Comparison of ENCODE assay signal across 8 cellular contexts in the genomic region with DNA sequence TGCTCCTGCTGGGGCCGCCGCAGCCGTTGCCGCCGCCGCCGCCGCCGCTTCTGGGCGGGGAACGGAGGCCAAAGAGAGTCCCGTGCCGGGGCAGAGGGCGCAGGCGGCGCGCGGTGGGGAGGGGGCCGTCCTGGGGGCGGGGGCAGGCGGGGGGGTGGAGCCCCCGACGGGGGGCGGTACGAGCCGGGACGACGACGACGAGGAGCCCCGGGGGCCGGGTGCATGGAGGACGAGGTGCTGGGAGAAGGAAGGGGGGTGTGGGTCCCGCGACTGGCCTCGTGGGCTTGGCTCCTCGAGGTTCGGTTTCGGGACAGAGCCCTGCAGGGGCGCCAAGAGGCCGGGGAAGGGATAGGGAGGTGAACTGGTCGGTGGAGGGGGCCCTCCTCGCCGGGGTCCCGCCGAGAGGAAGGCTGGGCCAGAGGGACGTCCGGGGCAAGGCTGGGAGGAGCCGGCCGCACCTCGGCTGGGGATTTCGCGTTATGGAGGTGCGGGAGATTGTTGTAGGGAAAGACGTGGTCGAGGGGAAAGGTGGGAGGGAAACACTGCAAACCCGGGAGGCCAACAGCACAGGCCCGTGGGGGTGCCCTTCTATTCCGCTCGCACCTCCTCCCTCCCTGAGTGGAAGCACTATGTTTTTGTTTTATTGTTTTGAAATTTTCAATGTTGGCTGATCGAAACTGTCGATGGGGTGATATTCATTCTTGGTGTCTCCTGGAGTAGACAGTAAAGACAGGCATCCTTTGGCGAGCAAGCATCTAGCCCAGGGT. TPM values are rescaled to one million over a fixed set of nuclear protein-coding genes. Genes with fewer than 3 reads are reported as not detected.
DNase-seq lines count a peak whose midpoint lies in the region; ATAC-seq, FAIRE-seq and TF ChIP-seq lines count a peak whose summit lies in the region.

No MANE protein-coding gene starts in this region.

- H3K27me3 ChIP-seq in ACC112 (ENCODE audit: insufficient read depth, low read length) (no peaks in the 10 kb centered on the region), GM23248 (replicated peaks; ENCODE audit: insufficient read depth) (no peaks in the 10 kb centered on the region), WERI-Rb-1 (ENCODE audit: insufficient read depth, low read depth, severe bottlenecking) (peaks cover 7% of the 10 kb centered on the region), H1 (replicated peaks in 1 of 4; ENCODE audit: control insufficient read depth in 3 of 4, extremely low read depth in 1 of 4, insufficient read depth in 3 of 4, low read length in 3 of 4) (peaks cover 4 to 27% (median 22%) of the 10 kb centered on the region in 4 experiments)

- no peak overlapping the region for H3K4ac ChIP-seq in H1 (replicated peaks; ENCODE audit: insufficient read length, low read depth, low read length)

- no peaks in the 10 kb centered on the region for H4K20me1 ChIP-seq in GM23248 (ENCODE audit: insufficient read depth)
- H4K20me1 ChIP-seq in H1 (replicated peaks in 1 of 2; ENCODE audit: control insufficient read depth in 1 of 2, insufficient read depth in 2 of 2, low read length in 2 of 2): peaks cover 0 to 1% of the 10 kb centered on the region in 2 experiments

- H2AK5ac ChIP-seq in H1 (ENCODE audit: low read depth, low read length): no peak overlapping the region

- H4K91ac ChIP-seq in H1 (replicated peaks; ENCODE audit: insufficient read length, low read length): no peak overlapping the region

- H3K27me3 Mint-ChIP-seq in naive B cell: no peaks in the 10 kb centered on the region

- H3K9me3 ChIP-seq in GM23248 (ENCODE audit: low read depth) (no peaks in the 10 kb centered on the region), WERI-Rb-1 (ENCODE audit: severe bottlenecking) (no peaks in the 10 kb centered on the region), H1 (ENCODE audit: insufficient read depth in 2 of 2, low read depth in 1 of 2, low read length in 1 of 2) (no peaks in the 10 kb centered on the region)

- DNase-seq in GM23248 (peak; percentile 43), WERI-Rb-1 (peak; percentile 36), H1 (ENCODE audit: low read depth in 1 of 2, low spot score in 2 of 2) (peak in 1 of 2 experiments; percentile 53), naive B cell (peak; percentile 27), amniotic stem cell (lab: John Stamatoyannopoulos, UW) (no peak), GDM1 (lab: John Stamatoyannopoulos, UW) (no peak)

- peaks cover 11% of the 10 kb centered on the region for H3K79me2 ChIP-seq in ACC112 (ENCODE audit: control insufficient read depth, insufficient read depth, low read length, unreplicated experiment)
- peaks cover 11% of the 10 kb centered on the region for H3K79me2 ChIP-seq in GM23248 (ENCODE audit: insufficient read depth)
- H3K79me2 ChIP-seq in H1 (ENCODE audit: control insufficient read depth in 1 of 2, insufficient read depth in 2 of 2, low read length in 2 of 2): no peaks in the 10 kb centered on the region; a peak in 1 of 4 replicates

- H3K9me3 Mint-ChIP-seq in naive B cell: no peaks in the 10 kb centered on the region

- no peak overlapping the region for H3K56ac ChIP-seq in H1 (replicated peaks; ENCODE audit: insufficient read length, low read depth, low read length)

- no peak overlapping the region for H2BK5ac ChIP-seq in H1 (ENCODE audit: low read depth, low read length)

- H3K9ac ChIP-seq in GM23248 (peak overlapping the region; percentile 70; the same call in 1 of the 2 replicates), H1 (replicated peaks in 1 of 4; ENCODE audit: extremely low read depth in 1 of 4, low read depth in 3 of 4, low read length in 3 of 4) (peak overlapping the region in 1 of 4 experiments; percentile 40; a peak in 1 of 7 replicates)

- TF ChIP-seq CTCF in WERI-Rb-1 (IDR thresholded peaks at IDR 0.05; ENCODE audit: low read depth, low read length): no peak
- no peak for TF ChIP-seq CTCF in H1 (IDR thresholded peaks at IDR 0.05; ENCODE audit: control extremely low read depth in 1 of 3, insufficient read depth in 1 of 3, low read depth in 1 of 3, low read length in 3 of 3)

- H3F3A ChIP-seq in GM23248 (ENCODE audit: insufficient read depth): no peaks in the 10 kb centered on the region

- TF ChIP-seq EP300 in H1 (IDR thresholded peaks at IDR 0.05; ENCODE audit: borderline replicate concordance in 1 of 2, low read depth in 2 of 2, low read length in 2 of 2): no peak

- H3K4me3 Mint-ChIP-seq in naive B cell: peak overlapping the region in 7 of 8 donors; percentile 83 to 91 (median 87)

- peak in 1 of 2 experiments; percentile 9; a peak in 1 of 4 replicates for TF ChIP-seq RAD21 in H1 (IDR thresholded peaks at IDR 0.05 in 1 of 2, conservative IDR thresholded peaks at IDR 0.05 in 1 of 2; ENCODE audit: low read depth in 2 of 2, low read length in 2 of 2)

- in situ Hi-C loops in GM23248 (cut with MboI): no loop called here

- H3K4me2 ChIP-seq in GM23248 (ENCODE audit: unreplicated experiment): peak overlapping the region; percentile 60
- H3K4me2 ChIP-seq in H1 (ENCODE audit: insufficient read depth in 1 of 2, low read depth in 2 of 2, low read length in 2 of 2): peak overlapping the region in 1 of 2 experiments; percentile 87; a peak in 3 of 4 replicates

- ATAC-seq in naive B cell (ENCODE audit: low read depth in 2 of 2): peak; percentile 2 to 14
- ATAC-seq in GM19397 (IDR thresholded peaks at IDR 0.05; ENCODE audit: unreplicated experiment): no peak

- H3K27ac Mint-ChIP-seq in naive B cell: peak overlapping the region in 4 of 6 donors; percentile 42 to 64 (median 54)

- no peaks in the 10 kb centered on the region for H3K9me2 ChIP-seq in GM23248 (ENCODE audit: insufficient read depth)

- H2AFZ ChIP-seq in ACC112 (ENCODE audit: low read length, unreplicated experiment) (peak overlapping the region; percentile 60), GM23248 (peak overlapping the region; percentile 63), H1 (ENCODE audit: low read length) (0 out of 2 replicates have a peak overlapping the region, but pooled peaks have one; percentile 13)

- H3K23me2 ChIP-seq in H1 (ENCODE audit: low read depth, low read length): peaks cover 6% of the 10 kb centered on the region; the same call in 1 of the 2 replicates

- H2BK15ac ChIP-seq in H1 (ENCODE audit: low read length): no peak overlapping the region

- CTCF ChIA-PET in H1 (lab: Charles Lee; ENCODE audit: partially characterized antibody): no interaction called here

- H3K36me3 ChIP-seq in ACC112 (ENCODE audit: insufficient read depth, low read length) (no peaks in the 10 kb centered on the region), GM23248 (ENCODE audit: low read depth) (no peaks in the 10 kb centered on the region), WERI-Rb-1 (no peaks in the 10 kb centered on the region), H1 (ENCODE audit: control insufficient read depth in 2 of 4, insufficient read depth in 4 of 4, low read length in 3 of 4) (no peaks in the 10 kb centered on the region)

- H3K14ac ChIP-seq in H1 (ENCODE audit: insufficient read length): no peak overlapping the region

- H3K18ac ChIP-seq in H1 (ENCODE audit: extremely low read depth, low read length): no peak overlapping the region; the same call in 1 of the 2 replicates

- POLR2A ChIA-PET in H1 (lab: Charles Lee; ENCODE audit: partially characterized antibody): no interaction called here

- H3K4me1 ChIP-seq in ACC112 (ENCODE audit: control insufficient read depth, insufficient read depth, low read length, unreplicated experiment) (no peaks in the 10 kb centered on the region), GM23248 (ENCODE audit: insufficient read depth) (no peaks in the 10 kb centered on the region), H1 (replicated peaks in 1 of 4; ENCODE audit: control insufficient read depth in 3 of 4, insufficient read depth in 4 of 4, low read length in 3 of 4) (peaks cover 0 to 5% (median 1%) of the 10 kb centered on the region in 4 experiments; a peak in 1 of 7 replicates)

- H4K5ac ChIP-seq in H1 (ENCODE audit: insufficient read length, low read depth, low read length): no peak overlapping the region

- H4K8ac ChIP-seq in H1 (ENCODE audit: extremely low read depth, insufficient read depth, low read length): no peak overlapping the region

- H3K36me3 Mint-ChIP-seq in naive B cell: no peaks in the 10 kb centered on the region

- WGBS in GM23248 (ENCODE audit: low coverage in 1 of 2, low lambda C conversion rate in 2 of 2, missing lambda C conversion rate in 2 of 2), 2 experiments: 1 to 3% methylated on average over 9 to 42 of the region's 63 CpGs
- 12% methylated on average over 8 of the region's 63 CpGs; no CpG with 5 or more reads in 1 of the 2 experiments for WGBS in H1 (ENCODE audit: extremely low coverage in 1 of 2, insufficient coverage in 1 of 2, insufficient read length in 1 of 2, insufficient replicate concordance in 2 of 2, low coverage in 1 of 2, low lambda C conversion rate in 2 of 2, missing lambda C conversion rate in 1 of 2), 2 experiments

- H3K23ac ChIP-seq in H1 (ENCODE audit: insufficient read length): no peak overlapping the region

- FAIRE-seq in H1 (lab: Jason Lieb, UNC): no peak

- H3K79me1 ChIP-seq in H1 (ENCODE audit: low read depth, low read length): no peaks in the 10 kb centered on the region

- no peak for TF ChIP-seq POLR2A in H1 (IDR thresholded peaks at IDR 0.05; ENCODE audit: control extremely low read depth in 1 of 2, low read depth in 2 of 2, low read length in 2 of 2)

- no peak overlapping the region for H2BK120ac ChIP-seq in H1 (replicated peaks; ENCODE audit: low read depth, low read length)

- H3K4me3 ChIP-seq in ACC112 (ENCODE audit: low read depth, low read length) (peak overlapping the region; percentile 80), GM23248 (peak overlapping the region; percentile 67; the same call in 1 of the 2 replicates), WERI-Rb-1 (ENCODE audit: low read depth, low read length) (peak overlapping the region; percentile 57), H1 (ENCODE audit: extremely low read depth in 1 of 4, insufficient read depth in 2 of 4, low read depth in 3 of 4, low read length in 4 of 4) (peak overlapping the region; percentile 45 to 69 (median 58); a peak in 7 of 8 replicates)

- H3K27ac ChIP-seq in ACC112 (ENCODE audit: low read depth, low read length) (no peak overlapping the region), GM23248 (no peak overlapping the region), WERI-Rb-1 (peak overlapping the region; percentile 51; the same call in 1 of the 2 replicates), H1 (ENCODE audit: low read depth, low read length) (no peak overlapping the region)

- H2BK20ac ChIP-seq in H1 (ENCODE audit: low read length): no peak overlapping the region

- H3K4me1 Mint-ChIP-seq in naive B cell: peaks cover 15 to 30% (median 21%) of the 10 kb centered on the region in 3 donors

- no peak overlapping the region for H2BK12ac ChIP-seq in H1 (ENCODE audit: low read depth, low read length)

RNA-seq across cellular contexts. Expression of a gene that starts 1.9 kb away (rescaled TPM):
- total RNA-seq in GM23248 (2014; rRNA removed; shearing (Covaris generic)): 0.38 and 1.7 TPM in 2 replicates
- 4.4 and 6.0 TPM in 2 replicates for polyA plus RNA-seq in GM23248 (2016; fragmentation: Nextera tagmentation; extraction: Ambion mirVana)
- 6.2 and 9.0 TPM in 2 replicates for total RNA-seq in H1 (2021; fragmentation: NEBNext Ultra II Directional; extraction: Animal tissue kit (Norgen Biotek cat#: 25700))
- polyA plus RNA-seq in H1 (2011; rRNA removed): 1.4 and 1.9 TPM in 2 replicates
- polyA plus RNA-seq in H1 (2011; cell fraction: cytosol; rRNA removed): 0.72 TPM
- 2.2 TPM for polyA plus RNA-seq in H1 (2011; cell fraction: nucleus; rRNA removed)
- polyA plus RNA-seq in H1 (2012, experiment 1 of 2): 4.8 to 6.0 TPM (median 5.2 TPM) in 4 replicates
- 4.5 TPM for polyA plus RNA-seq in H1 (2012, experiment 2 of 2)
- 1.8 TPM for polyA plus RNA-seq in H1 (2013, experiment 1 of 2)
- 1.8 TPM for polyA plus RNA-seq in H1 (2013, experiment 2 of 2)
- polyA minus RNA-seq in H1 (2011; rRNA and poly(A)+ RNA removed): 1.7 and 1.9 TPM in 2 replicates
- polyA minus RNA-seq in H1 (2011; cell fraction: cytosol; rRNA and poly(A)+ RNA removed): 3.3 TPM
- 2.1 TPM for polyA minus RNA-seq in H1 (2011; cell fraction: nucleus; rRNA and poly(A)+ RNA removed)
- 1 to 10 TPM in 2 of 6 donors, under 1 TPM in 3, not detected in 1; 0.31 to 2.1 (median 0.70) TPM for polyA plus RNA-seq in naive B cell (ENCODE audit: low read depth in 6 of 6)

Comparison
In these comparisons a context has a peak if more than half of its experiments do, and no peak if none do; other contexts are left out.
1. H2AFZ ChIP-seq: peak in every context shown above with its lines; median percentile 63 in GM23248; 60 in ACC112; 13 in H1.
2. DNase-seq: peak in GM23248 (single experiment), WERI-Rb-1 (single experiment) and naive B cell (single experiment); none in amniotic stem cell (single experiment) and GDM1 (single experiment).
3. Peak in every context shown above with its lines, with median percentiles within 50 percentile points of each other: H3K4me3 ChIP-seq.